In the genomic region with DNA sequence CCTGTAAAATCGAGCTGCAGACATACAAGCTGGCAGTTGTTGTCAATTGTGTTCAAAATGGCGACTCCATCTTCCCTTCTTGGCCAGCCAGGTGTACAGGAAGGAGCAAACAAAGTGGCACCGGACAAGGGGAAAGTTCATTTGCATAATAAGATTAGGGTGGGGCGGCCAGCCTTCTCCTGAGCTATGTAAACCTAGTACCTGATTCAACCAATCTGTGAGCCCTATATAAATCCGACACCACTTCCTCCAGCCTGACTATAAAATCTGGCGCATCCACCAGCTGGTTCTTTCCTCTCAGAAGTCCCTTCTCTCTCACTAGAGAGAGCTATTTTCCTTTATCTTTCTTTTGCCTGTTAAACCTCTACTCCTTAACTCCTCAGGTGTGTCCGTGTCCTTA, we compare ENCODE assay signal across 1 cellular context.
TF ChIP-seq lines count a peak whose summit lies in the region.

No MANE protein-coding gene starts in this region.

TF ChIP-seq in GM23338, 12 proteins besides CTCF, POLR2A, EP300 and RAD21:
- TF ChIP-seq, protein P1, sequence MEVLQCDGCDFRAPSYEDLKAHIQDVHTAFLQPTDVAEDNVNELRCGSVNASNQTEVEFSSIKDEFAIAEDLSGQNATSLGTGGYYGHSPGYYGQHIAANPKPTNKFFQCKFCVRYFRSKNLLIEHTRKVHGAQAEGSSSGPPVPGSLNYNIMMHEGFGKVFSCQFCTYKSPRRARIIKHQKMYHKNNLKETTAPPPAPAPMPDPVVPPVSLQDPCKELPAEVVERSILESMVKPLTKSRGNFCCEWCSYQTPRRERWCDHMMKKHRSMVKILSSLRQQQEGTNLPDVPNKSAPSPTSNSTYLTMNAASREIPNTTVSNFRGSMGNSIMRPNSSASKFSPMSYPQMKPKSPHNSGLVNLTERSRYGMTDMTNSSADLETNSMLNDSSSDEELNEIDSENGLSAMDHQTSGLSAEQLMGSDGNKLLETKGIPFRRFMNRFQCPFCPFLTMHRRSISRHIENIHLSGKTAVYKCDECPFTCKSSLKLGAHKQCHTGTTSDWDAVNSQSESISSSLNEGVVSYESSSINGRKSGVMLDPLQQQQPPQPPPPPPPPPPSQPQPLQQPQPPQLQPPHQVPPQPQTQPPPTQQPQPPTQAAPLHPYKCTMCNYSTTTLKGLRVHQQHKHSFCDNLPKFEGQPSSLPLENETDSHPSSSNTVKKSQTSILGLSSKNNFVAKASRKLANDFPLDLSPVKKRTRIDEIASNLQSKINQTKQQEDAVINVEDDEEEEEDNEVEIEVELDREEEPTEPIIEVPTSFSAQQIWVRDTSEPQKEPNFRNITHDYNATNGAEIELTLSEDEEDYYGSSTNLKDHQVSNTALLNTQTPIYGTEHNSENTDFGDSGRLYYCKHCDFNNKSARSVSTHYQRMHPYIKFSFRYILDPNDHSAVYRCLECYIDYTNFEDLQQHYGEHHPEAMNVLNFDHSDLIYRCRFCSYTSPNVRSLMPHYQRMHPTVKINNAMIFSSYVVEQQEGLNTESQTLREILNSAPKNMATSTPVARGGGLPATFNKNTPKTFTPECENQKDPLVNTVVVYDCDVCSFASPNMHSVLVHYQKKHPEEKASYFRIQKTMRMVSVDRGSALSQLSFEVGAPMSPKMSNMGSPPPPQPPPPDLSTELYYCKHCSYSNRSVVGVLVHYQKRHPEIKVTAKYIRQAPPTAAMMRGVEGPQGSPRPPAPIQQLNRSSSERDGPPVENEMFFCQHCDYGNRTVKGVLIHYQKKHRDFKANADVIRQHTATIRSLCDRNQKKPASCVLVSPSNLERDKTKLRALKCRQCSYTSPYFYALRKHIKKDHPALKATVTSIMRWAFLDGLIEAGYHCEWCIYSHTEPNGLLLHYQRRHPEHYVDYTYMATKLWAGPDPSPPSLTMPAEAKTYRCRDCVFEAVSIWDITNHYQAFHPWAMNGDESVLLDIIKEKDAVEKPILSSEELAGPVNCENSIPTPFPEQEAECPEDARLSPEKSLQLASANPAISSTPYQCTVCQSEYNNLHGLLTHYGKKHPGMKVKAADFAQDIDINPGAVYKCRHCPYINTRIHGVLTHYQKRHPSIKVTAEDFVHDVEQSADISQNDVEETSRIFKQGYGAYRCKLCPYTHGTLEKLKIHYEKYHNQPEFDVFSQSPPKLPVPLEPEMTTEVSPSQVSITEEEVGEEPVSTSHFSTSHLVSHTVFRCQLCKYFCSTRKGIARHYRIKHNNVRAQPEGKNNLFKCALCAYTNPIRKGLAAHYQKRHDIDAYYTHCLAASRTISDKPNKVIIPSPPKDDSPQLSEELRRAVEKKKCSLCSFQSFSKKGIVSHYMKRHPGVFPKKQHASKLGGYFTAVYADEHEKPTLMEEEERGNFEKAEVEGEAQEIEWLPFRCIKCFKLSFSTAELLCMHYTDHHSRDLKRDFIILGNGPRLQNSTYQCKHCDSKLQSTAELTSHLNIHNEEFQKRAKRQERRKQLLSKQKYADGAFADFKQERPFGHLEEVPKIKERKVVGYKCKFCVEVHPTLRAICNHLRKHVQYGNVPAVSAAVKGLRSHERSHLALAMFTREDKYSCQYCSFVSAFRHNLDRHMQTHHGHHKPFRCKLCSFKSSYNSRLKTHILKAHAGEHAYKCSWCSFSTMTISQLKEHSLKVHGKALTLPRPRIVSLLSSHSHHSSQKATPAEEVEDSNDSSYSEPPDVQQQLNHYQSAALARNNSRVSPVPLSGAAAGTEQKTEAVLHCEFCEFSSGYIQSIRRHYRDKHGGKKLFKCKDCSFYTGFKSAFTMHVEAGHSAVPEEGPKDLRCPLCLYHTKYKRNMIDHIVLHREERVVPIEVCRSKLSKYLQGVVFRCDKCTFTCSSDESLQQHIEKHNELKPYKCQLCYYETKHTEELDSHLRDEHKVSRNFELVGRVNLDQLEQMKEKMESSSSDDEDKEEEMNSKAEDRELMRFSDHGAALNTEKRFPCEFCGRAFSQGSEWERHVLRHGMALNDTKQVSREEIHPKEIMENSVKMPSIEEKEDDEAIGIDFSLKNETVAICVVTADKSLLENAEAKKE (CRISPR knock-in tag; IDR thresholded peaks at IDR 0.05): no peak
- TF ChIP-seq ZNF114 (CRISPR knock-in tag; IDR thresholded peaks at IDR 0.05) (no peak), STAT1 (IDR thresholded peaks at IDR 0.05; ENCODE audit: unreplicated experiment) (no peak), EZH2phosphoT487 (IDR thresholded peaks at IDR 0.05; ENCODE audit: unreplicated experiment) (no peak), EZH2 (IDR thresholded peaks at IDR 0.05; ENCODE audit: low read depth, unreplicated experiment) (no peak), POLR2AphosphoS5 (IDR thresholded peaks at IDR 0.05; ENCODE audit: low read depth) (no peak), JUNB (IDR thresholded peaks at IDR 0.05; ENCODE audit: unreplicated experiment) (no peak), NANOG (IDR thresholded peaks at IDR 0.05; ENCODE audit: borderline replicate concordance) (no peak), CREB1 (CRISPR knock-in tag; IDR thresholded peaks at IDR 0.05; ENCODE audit: low read depth) (no peak), ZNF331 (CRISPR knock-in tag; IDR thresholded peaks at IDR 0.05; ENCODE audit: low read depth) (no peak)
- TF ChIP-seq, protein P2, sequence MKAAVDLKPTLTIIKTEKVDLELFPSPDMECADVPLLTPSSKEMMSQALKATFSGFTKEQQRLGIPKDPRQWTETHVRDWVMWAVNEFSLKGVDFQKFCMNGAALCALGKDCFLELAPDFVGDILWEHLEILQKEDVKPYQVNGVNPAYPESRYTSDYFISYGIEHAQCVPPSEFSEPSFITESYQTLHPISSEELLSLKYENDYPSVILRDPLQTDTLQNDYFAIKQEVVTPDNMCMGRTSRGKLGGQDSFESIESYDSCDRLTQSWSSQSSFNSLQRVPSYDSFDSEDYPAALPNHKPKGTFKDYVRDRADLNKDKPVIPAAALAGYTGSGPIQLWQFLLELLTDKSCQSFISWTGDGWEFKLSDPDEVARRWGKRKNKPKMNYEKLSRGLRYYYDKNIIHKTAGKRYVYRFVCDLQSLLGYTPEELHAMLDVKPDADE (IDR thresholded peaks at IDR 0.05): no peak
- TF ChIP-seq, protein P3, sequence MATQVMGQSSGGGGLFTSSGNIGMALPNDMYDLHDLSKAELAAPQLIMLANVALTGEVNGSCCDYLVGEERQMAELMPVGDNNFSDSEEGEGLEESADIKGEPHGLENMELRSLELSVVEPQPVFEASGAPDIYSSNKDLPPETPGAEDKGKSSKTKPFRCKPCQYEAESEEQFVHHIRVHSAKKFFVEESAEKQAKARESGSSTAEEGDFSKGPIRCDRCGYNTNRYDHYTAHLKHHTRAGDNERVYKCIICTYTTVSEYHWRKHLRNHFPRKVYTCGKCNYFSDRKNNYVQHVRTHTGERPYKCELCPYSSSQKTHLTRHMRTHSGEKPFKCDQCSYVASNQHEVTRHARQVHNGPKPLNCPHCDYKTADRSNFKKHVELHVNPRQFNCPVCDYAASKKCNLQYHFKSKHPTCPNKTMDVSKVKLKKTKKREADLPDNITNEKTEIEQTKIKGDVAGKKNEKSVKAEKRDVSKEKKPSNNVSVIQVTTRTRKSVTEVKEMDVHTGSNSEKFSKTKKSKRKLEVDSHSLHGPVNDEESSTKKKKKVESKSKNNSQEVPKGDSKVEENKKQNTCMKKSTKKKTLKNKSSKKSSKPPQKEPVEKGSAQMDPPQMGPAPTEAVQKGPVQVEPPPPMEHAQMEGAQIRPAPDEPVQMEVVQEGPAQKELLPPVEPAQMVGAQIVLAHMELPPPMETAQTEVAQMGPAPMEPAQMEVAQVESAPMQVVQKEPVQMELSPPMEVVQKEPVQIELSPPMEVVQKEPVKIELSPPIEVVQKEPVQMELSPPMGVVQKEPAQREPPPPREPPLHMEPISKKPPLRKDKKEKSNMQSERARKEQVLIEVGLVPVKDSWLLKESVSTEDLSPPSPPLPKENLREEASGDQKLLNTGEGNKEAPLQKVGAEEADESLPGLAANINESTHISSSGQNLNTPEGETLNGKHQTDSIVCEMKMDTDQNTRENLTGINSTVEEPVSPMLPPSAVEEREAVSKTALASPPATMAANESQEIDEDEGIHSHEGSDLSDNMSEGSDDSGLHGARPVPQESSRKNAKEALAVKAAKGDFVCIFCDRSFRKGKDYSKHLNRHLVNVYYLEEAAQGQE (IDR thresholded peaks at IDR 0.05; ENCODE audit: unreplicated experiment): no peak
